In genomic region chr11:122661182-122661945, GRCh38 we compare ENCODE assay signal across 11 cellular contexts. TPM values are rescaled to one million over a fixed set of nuclear protein-coding genes. Genes with fewer than 3 reads are reported as not detected.
DNase-seq lines count a peak whose midpoint lies in the region; ATAC-seq and TF ChIP-seq lines count a peak whose summit lies in the region.
"Had no signal": no experiment of that assay in that cellular context is flagged by ENCODE, and none has a peak within 500 bp of the region (broad histone marks: within the 10 kb centered on the region; RNA-seq: fewer than 3 reads in every experiment).

No MANE protein-coding gene starts in this region.

- H4K20me1 ChIP-seq in IMR-90 (ENCODE audit: insufficient read depth, low read length): peaks cover 44% of the 10 kb centered on the region
- H4K20me1 ChIP-seq in PC-9 (ENCODE audit: insufficient read depth): no peaks in the 10 kb centered on the region

- H3F3A ChIP-seq in PC-9 (ENCODE audit: insufficient read depth, low read depth): peaks cover 71% of the 10 kb centered on the region

- H3K27ac Mint-ChIP-seq in CD8-positive, alpha-beta T cell: peak overlapping the region; percentile 28
- no peak overlapping the region for H3K27ac Mint-ChIP-seq in activated CD4-positive, alpha-beta T cell treated with anti-CD3 and anti-CD28 coated beads for 36 hours
- no peak overlapping the region for H3K27ac Mint-ChIP-seq in activated CD4-positive, alpha-beta memory T cell treated with anti-CD3 and anti-CD28 coated beads for 36 hours

- H3K9me2 ChIP-seq in PC-9 (ENCODE audit: insufficient read depth): no peaks in the 10 kb centered on the region

- H3K56ac ChIP-seq in IMR-90 (ENCODE audit: extremely low read depth, insufficient read depth, low read length): no peak overlapping the region

- peak overlapping the region; percentile 35 for H2BK5ac ChIP-seq in IMR-90 (ENCODE audit: low read depth, low read length, poor library complexity, severe bottlenecking)

- no peaks in the 10 kb centered on the region for H3K27me3 ChIP-seq in CD8-positive, alpha-beta T cell (ENCODE audit: insufficient read depth, low read length)
- H3K27me3 ChIP-seq in IMR-90 (ENCODE audit: control insufficient read depth, insufficient read depth, low read length): no peaks in the 10 kb centered on the region
- H3K27me3 ChIP-seq in PC-9 (ENCODE audit: insufficient read depth, low read depth): no peaks in the 10 kb centered on the region

- peak overlapping the region; percentile 57 for H3K23ac ChIP-seq in IMR-90 (ENCODE audit: low read depth, low read length)

- no peak for TF ChIP-seq RAD21 in IMR-90 (IDR thresholded peaks at IDR 0.05; ENCODE audit: low read length)

- H3K18ac ChIP-seq in IMR-90 (ENCODE audit: low read depth, low read length): no peak overlapping the region

- peak overlapping the region; percentile 43; the same call in 1 of the 3 replicates for H2BK15ac ChIP-seq in IMR-90 (ENCODE audit: low read depth, low read length)

- H3K14ac ChIP-seq in IMR-90 (replicated peaks; ENCODE audit: low read depth, low read length): 0 out of 2 replicates have a peak overlapping the region, but pooled peaks have one; percentile 5

- H3K36me3 Mint-ChIP-seq in CD8-positive, alpha-beta T cell: peaks cover 31% of the 10 kb centered on the region
- peaks cover 5% of the 10 kb centered on the region for H3K36me3 Mint-ChIP-seq in activated CD4-positive, alpha-beta T cell treated with anti-CD3 and anti-CD28 coated beads for 36 hours (ENCODE audit: low read depth)
- H3K36me3 Mint-ChIP-seq in activated CD4-positive, alpha-beta memory T cell treated with anti-CD3 and anti-CD28 coated beads for 36 hours: no peaks in the 10 kb centered on the region

- peaks cover 99% of the 10 kb centered on the region for H3K79me2 ChIP-seq in PC-9 (ENCODE audit: low read depth)

- H2BK20ac ChIP-seq in IMR-90 (ENCODE audit: low read depth, low read length): no peak overlapping the region

- H4K91ac ChIP-seq in IMR-90 (ENCODE audit: insufficient read depth, low read depth, low read length): peak overlapping the region; percentile 54

- no peak overlapping the region for H2AFZ ChIP-seq in IMR-90 (replicated peaks; ENCODE audit: low read length, poor library complexity)
- no peak overlapping the region for H2AFZ ChIP-seq in PC-9

- BruUV-seq in IMR-90 (replicated peaks; lab: Mats Ljungman, UMichigan) (no TSS peak), PC-9 (replicated peaks; lab: Mats Ljungman, UMichigan) (no TSS peak)

- dilution Hi-C loops in IMR-90 (cut with HindIII; ENCODE audit: low sequenced_read_pairs, unreplicated experiment): no loop called here

- H4K8ac ChIP-seq in IMR-90 (ENCODE audit: low read depth in 2 of 2, low read length in 2 of 2): peak overlapping the region in 1 of 2 experiments; percentile 11; a peak in 2 of 4 replicates

- no peak overlapping the region for H3K9ac ChIP-seq in IMR-90 (ENCODE audit: low read depth, low read length)

- no peak overlapping the region for H4K5ac ChIP-seq in IMR-90 (ENCODE audit: low read depth, low read length)

- in situ Hi-C loops in IMR-90 (cut with MboI; ENCODE audit: low sequenced_read_pairs): no loop called here

- no peak overlapping the region for H3K4me3 Mint-ChIP-seq in CD8-positive, alpha-beta T cell
- no peak overlapping the region for H3K4me3 Mint-ChIP-seq in activated CD4-positive, alpha-beta T cell treated with anti-CD3 and anti-CD28 coated beads for 36 hours
- H3K4me3 Mint-ChIP-seq in activated CD4-positive, alpha-beta memory T cell treated with anti-CD3 and anti-CD28 coated beads for 36 hours: no peak overlapping the region

- H3K36me3 ChIP-seq in CD8-positive, alpha-beta T cell (ENCODE audit: insufficient read depth, low read length): no peaks in the 10 kb centered on the region
- H3K36me3 ChIP-seq in IMR-90 (ENCODE audit: control insufficient read depth, insufficient read depth, low read length) (peaks cover 4% of the 10 kb centered on the region; the same call in 1 of the 2 replicates), PC-9 (ENCODE audit: low read depth) (peaks cover 41% of the 10 kb centered on the region)

- no peak for TF ChIP-seq CTCF in CD8-positive, alpha-beta T cell (IDR thresholded peaks at IDR 0.05)
- TF ChIP-seq CTCF in IMR-90 (conservative IDR thresholded peaks at IDR 0.05; ENCODE audit: low read depth, low read length): no peak
- TF ChIP-seq CTCF in PC-9 (conservative IDR thresholded peaks at IDR 0.05): no peak

- H3K4ac ChIP-seq in IMR-90 (ENCODE audit: low read depth, low read length): peak overlapping the region; percentile 37

- peak overlapping the region; percentile 72; the same call in 1 of the 2 replicates for H2AK5ac ChIP-seq in IMR-90 (ENCODE audit: low read depth, low read length)

- H3K9me3 ChIP-seq in CD8-positive, alpha-beta T cell (ENCODE audit: low read length): no peaks in the 10 kb centered on the region
- H3K9me3 ChIP-seq in IMR-90 (ENCODE audit: control insufficient read depth, insufficient read depth, low read length) (no peaks in the 10 kb centered on the region), PC-9 (ENCODE audit: insufficient read depth, low read depth) (no peaks in the 10 kb centered on the region)

- POLR2A ChIA-PET in CD8-positive, alpha-beta T cell (lab: Charles Lee): interaction anchor here (0.7 to 2.8 kb wide), 3 partner anchors 12 to 222 kb away, joined by 4 to 19 read pairs (median 5); no protein-coding TSS in a partner anchor
- POLR2A ChIA-PET in IMR-90 (lab: Charles Lee; ENCODE audit: unreplicated experiment) (no interaction called here), PC-9 (lab: Charles Lee; ENCODE audit: unreplicated experiment) (interaction anchor here (0.6 to 0.7 kb wide), 5 partner anchors 24 to 401 kb away, joined by 4 to 11 read pairs (median 6); partner anchors contain the start of gene HSPA8)
- POLR2A ChIA-PET in activated CD4-positive, alpha-beta T cell treated with anti-CD3 and anti-CD28 coated beads for 36 hours (lab: Charles Lee): interaction anchor here (0.6 to 0.7 kb wide), 2 partner anchors 8 to 60 kb away, joined by 3 to 4 read pairs; no protein-coding TSS in a partner anchor
- POLR2A ChIA-PET in activated CD4-positive, alpha-beta memory T cell treated with anti-CD3 and anti-CD28 coated beads for 36 hours (lab: Charles Lee): no interaction called here

- ATAC-seq in CD8-positive, alpha-beta T cell: no peak
- peak; percentile 63 for ATAC-seq in IMR-90 (ENCODE audit: low read depth)
- no peak for ATAC-seq in HG03521 (IDR thresholded peaks at IDR 0.05; ENCODE audit: unreplicated experiment)
- ATAC-seq in activated CD4-positive, alpha-beta T cell treated with anti-CD3 and anti-CD28 coated beads for 36 hours: no peak

- no peak for DNase-seq in CD8-positive, alpha-beta T cell
- DNase-seq in IMR-90: peak; percentile 83
- peak; percentile 64 to 100 for DNase-seq in PC-9
- peak; percentile 29 for DNase-seq in iPS-NIHi11 (ENCODE audit: low spot score)
- no peak for DNase-seq in activated CD4-positive, alpha-beta T cell treated with anti-CD3 and anti-CD28 coated beads for 36 hours
- DNase-seq in NK-92 treated with Interleukin-12 subunit alpha and Interleukin-12 subunit beta, amount 100 ng/mL, for 24 hours (lab: John Stamatoyannopoulos, UW): no peak
- no peak for DNase-seq in activated CD4-positive, alpha-beta memory T cell treated with anti-CD3 and anti-CD28 coated beads for 36 hours
- DNase-seq: activated gamma-delta T cell, NCI-H1694 treated with DMSO at 0.1 percent for 48 hours had no signal

- H3K27me3 Mint-ChIP-seq in CD8-positive, alpha-beta T cell (ENCODE audit: low read depth): no peaks in the 10 kb centered on the region
- peaks cover 2% of the 10 kb centered on the region for H3K27me3 Mint-ChIP-seq in activated CD4-positive, alpha-beta T cell treated with anti-CD3 and anti-CD28 coated beads for 36 hours
- no peaks in the 10 kb centered on the region for H3K27me3 Mint-ChIP-seq in activated CD4-positive, alpha-beta memory T cell treated with anti-CD3 and anti-CD28 coated beads for 36 hours

- peaks cover 26 to 89% of the 10 kb centered on the region in 2 experiments for H3K79me1 ChIP-seq in IMR-90 (ENCODE audit: low read depth in 1 of 2, low read length in 2 of 2)

- peaks cover 75% of the 10 kb centered on the region for H3K4me1 Mint-ChIP-seq in CD8-positive, alpha-beta T cell (ENCODE audit: low read depth)
- peaks cover 60% of the 10 kb centered on the region for H3K4me1 Mint-ChIP-seq in activated CD4-positive, alpha-beta T cell treated with anti-CD3 and anti-CD28 coated beads for 36 hours
- H3K4me1 Mint-ChIP-seq in activated CD4-positive, alpha-beta memory T cell treated with anti-CD3 and anti-CD28 coated beads for 36 hours (ENCODE audit: low read depth): peaks cover 51% of the 10 kb centered on the region

- H3K9me3 Mint-ChIP-seq in CD8-positive, alpha-beta T cell: no peaks in the 10 kb centered on the region
- no peaks in the 10 kb centered on the region for H3K9me3 Mint-ChIP-seq in activated CD4-positive, alpha-beta T cell treated with anti-CD3 and anti-CD28 coated beads for 36 hours (ENCODE audit: low read depth)
- no peaks in the 10 kb centered on the region for H3K9me3 Mint-ChIP-seq in activated CD4-positive, alpha-beta memory T cell treated with anti-CD3 and anti-CD28 coated beads for 36 hours

- peaks cover 72% of the 10 kb centered on the region for H3K4me1 ChIP-seq in CD8-positive, alpha-beta T cell (ENCODE audit: insufficient read depth, low read length)
- H3K4me1 ChIP-seq in IMR-90 (ENCODE audit: control insufficient read depth, insufficient read depth, low read length) (peaks cover 24% of the 10 kb centered on the region), PC-9 (replicated peaks; ENCODE audit: insufficient read depth) (peaks cover 87% of the 10 kb centered on the region)

- peaks cover 33% of the 10 kb centered on the region for H3K9me1 ChIP-seq in IMR-90 (ENCODE audit: insufficient read depth, low read length)

- no peak for TF ChIP-seq POLR2A in IMR-90 (IDR thresholded peaks at IDR 0.05; ENCODE audit: low read depth, low read length)

- H2BK120ac ChIP-seq in IMR-90 (ENCODE audit: low read depth, low read length): 0 out of 2 replicates have a peak overlapping the region, but pooled peaks have one; percentile 7

- no peak overlapping the region for H3K4me3 ChIP-seq in CD8-positive, alpha-beta T cell (ENCODE audit: low read depth, low read length)
- no peak overlapping the region for H3K4me3 ChIP-seq in IMR-90 (ENCODE audit: insufficient read depth, low read depth, low read length)
- H3K4me3 ChIP-seq in PC-9: peak overlapping the region; percentile 39; the same call in 1 of the 2 replicates
- H3K4me3 ChIP-seq: lung had no signal

- CTCF ChIA-PET in CD8-positive, alpha-beta T cell (lab: Charles Lee): interaction anchor here (0.9 to 7.6 kb wide), 2 partner anchors 10 to 94 kb away, joined by 3 to 128 read pairs; no protein-coding TSS in a partner anchor
- CTCF ChIA-PET in IMR-90 (lab: Yijun Ruan, JAX) (interaction anchor here (0.5 to 2.0 kb wide), 3 partner anchors 84 to 202 kb away, joined by 3 to 7 read pairs (median 3); no protein-coding TSS in a partner anchor), PC-9 (lab: Charles Lee) (interaction anchor here (0.6 to 0.8 kb wide), 3 partner anchors 13 to 202 kb away, joined by 3 to 9 read pairs (median 4); no protein-coding TSS in a partner anchor)
- CTCF ChIA-PET in activated CD4-positive, alpha-beta T cell treated with anti-CD3 and anti-CD28 coated beads for 36 hours (lab: Charles Lee): interaction anchor here (0.6 to 1.8 kb wide), 5 partner anchors 8 to 110 kb away, joined by 3 to 8 read pairs (median 3); no protein-coding TSS in a partner anchor
- CTCF ChIA-PET in activated CD4-positive, alpha-beta memory T cell treated with anti-CD3 and anti-CD28 coated beads for 36 hours (lab: Charles Lee): interaction anchor here (8.7 kb wide), 1 partner anchor 89 kb away, joined by 136 read pairs; no protein-coding TSS in a partner anchor

- peak overlapping the region; percentile 1 for H2AK9ac ChIP-seq in IMR-90 (replicated peaks; ENCODE audit: low read depth, low read length, poor library complexity)

- no peak overlapping the region for H3K27ac ChIP-seq in CD8-positive, alpha-beta T cell (ENCODE audit: low read depth, low read length)
- H3K27ac ChIP-seq in IMR-90 (ENCODE audit: insufficient read depth, low read length) (peak overlapping the region; percentile 43; the same call in 1 of the 2 replicates), PC-9 (peak overlapping the region; percentile 91)

- H3K4me2 ChIP-seq in IMR-90 (ENCODE audit: low read depth, low read length): 0 out of 2 replicates have a peak overlapping the region, but pooled peaks have one; percentile 29
- peak overlapping the region; percentile 89 for H3K4me2 ChIP-seq in PC-9

- no CpG with 5 or more reads among the region's 7 CpGs for WGBS in IMR-90 (ENCODE audit: extremely low coverage in 2 of 2, insufficient read length in 1 of 2), 2 experiments

- intact Hi-C loops in CD8-positive, alpha-beta T cell (cut with DNase I, micrococcal nuclease): no loop called here
- intact Hi-C loops in IMR-90 (cut with micrococcal nuclease): no loop called here
- intact Hi-C loops in PC-9 (cut with micrococcal nuclease; ENCODE audit: unreplicated experiment): loop anchor here (1.0 to 2.0 kb wide), 3 partner anchors 15 to 120 kb away; no protein-coding TSS in a partner anchor
- intact Hi-C loops in activated CD4-positive, alpha-beta T cell treated with anti-CD3 and anti-CD28 coated beads for 36 hours (cut with DNase I, micrococcal nuclease): no loop called here
- intact Hi-C loops in activated CD4-positive, alpha-beta memory T cell treated with anti-CD3 and anti-CD28 coated beads for 36 hours (cut with micrococcal nuclease): no loop called here

RNA-seq across cellular contexts. Expression of gene UBASH3B, which starts 5.8 kb away (rescaled TPM):
- 10 to 100 TPM; 16.7 to 19.3 TPM for total RNA-seq in CD8-positive, alpha-beta T cell
- total RNA-seq in IMR-90 (2012; rRNA removed) (48.0 and 48.6 TPM in 2 replicates), PC-9 (2021) (80.3 and 81.9 TPM in 2 replicates)
- polyA plus RNA-seq in IMR-90 (2012; rRNA removed): 27.2 and 28.5 TPM in 2 replicates
- 21.2 and 31.1 TPM in 2 replicates for polyA plus RNA-seq in IMR-90 (2012; cell fraction: cytosol; rRNA removed)
- 23.4 and 27.3 TPM in 2 replicates for polyA plus RNA-seq in IMR-90 (2012; cell fraction: nucleus; rRNA removed; ENCODE audit: low replicate concordance)
- total RNA-seq in activated CD4-positive, alpha-beta T cell treated with anti-CD3 and anti-CD28 coated beads for 36 hours: 10 to 100 TPM; 16.2 to 20.1 TPM
- 10 to 100 TPM; 18.8 to 20.8 TPM for total RNA-seq in activated CD4-positive, alpha-beta memory T cell treated with anti-CD3 and anti-CD28 coated beads for 36 hours

Comparison
In these comparisons a context has a peak if more than half of its experiments do, and no peak if none do; other contexts are left out.
1. DNase-seq: peak in IMR-90 (single experiment), PC-9 (2 of 2) and iPS-NIHi11 (single experiment); none in CD8-positive, alpha-beta T cell (0 of 7), activated CD4-positive, alpha-beta T cell treated with anti-CD3 and anti-CD28 coated beads for 36 hours (single experiment), NK-92 treated with Interleukin-12 subunit alpha and Interleukin-12 subunit beta, amount 100 ng/mL, for 24 hours (single experiment) and activated CD4-positive, alpha-beta memory T cell treated with anti-CD3 and anti-CD28 coated beads for 36 hours (single experiment).
2. POLR2A ChIA-PET loops: an anchor here in CD8-positive, alpha-beta T cell (0.7 to 2.8 kb wide), PC-9 (0.6 to 0.7 kb wide) and activated CD4-positive, alpha-beta T cell treated with anti-CD3 and anti-CD28 coated beads for 36 hours (0.6 to 0.7 kb wide); none called in IMR-90 and activated CD4-positive, alpha-beta memory T cell treated with anti-CD3 and anti-CD28 coated beads for 36 hours.